2 cellular contexts compared by ENCODE assay signal in the genomic region with DNA sequence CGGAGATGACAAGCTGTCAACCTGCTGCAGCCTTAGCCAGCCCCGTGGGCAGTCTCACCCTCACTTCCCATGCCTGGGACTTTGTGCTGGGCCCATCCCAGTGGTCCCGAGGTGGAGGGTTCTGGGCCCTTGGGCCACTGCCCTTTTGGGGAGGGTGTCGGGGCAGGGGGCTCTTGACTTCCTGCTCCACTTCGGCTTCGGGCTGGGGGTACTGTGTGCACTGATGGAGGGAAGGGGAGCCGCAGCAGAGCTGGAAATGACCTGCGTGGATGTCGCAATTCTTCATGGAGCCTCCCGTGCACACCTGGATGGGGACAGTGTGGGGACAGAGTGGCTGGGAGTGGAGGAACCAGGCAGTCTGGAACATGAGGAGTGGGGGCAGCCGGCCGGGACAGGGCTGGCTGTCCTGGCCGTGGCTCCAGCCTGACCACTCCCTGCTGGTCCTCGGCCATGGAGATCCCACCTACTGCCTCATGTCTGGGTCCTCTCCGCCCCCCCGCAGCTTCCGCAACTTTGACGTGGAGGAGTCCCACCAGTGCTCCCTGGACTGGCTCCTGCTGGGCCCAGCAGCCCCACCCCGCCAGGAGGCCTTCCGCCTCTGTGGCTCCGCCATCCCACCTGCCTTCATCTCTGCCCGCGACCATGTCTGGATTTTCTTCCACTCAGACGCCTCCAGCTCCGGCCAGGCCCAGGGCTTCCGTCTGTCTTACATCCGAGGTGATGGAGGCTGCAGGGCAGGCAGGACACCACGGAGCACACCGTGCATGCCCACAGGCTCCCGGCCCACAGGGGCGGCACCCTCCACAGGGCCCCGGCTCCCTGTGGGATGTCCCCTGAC.
TF ChIP-seq lines count a peak whose summit lies in the region.

No MANE protein-coding gene starts in this region.

TF ChIP-seq in IMR-90, 13 proteins besides CTCF, POLR2A, EP300 and RAD21:
- TF ChIP-seq ELK1 (IDR thresholded peaks at IDR 0.05; ENCODE audit: borderline replicate concordance, low read depth, low read length) (no peak), CEBPB (IDR thresholded peaks at IDR 0.05; ENCODE audit: low read depth, low read length) (peak; percentile 61), RFX5 (IDR thresholded peaks at IDR 0.05; ENCODE audit: low read depth, low read length) (no peak), MAFK (IDR thresholded peaks at IDR 0.05; ENCODE audit: low read depth, low read length) (no peak), FOS (IDR thresholded peaks at IDR 0.05; ENCODE audit: low read depth, low read length) (no peak)

TF ChIP-seq in HepG2, 621 proteins besides CTCF, POLR2A, EP300 and RAD21:
- TF ChIP-seq PHB2 (IDR thresholded peaks at IDR 0.05; ENCODE audit: partially characterized antibody) (no peak), ZNF263 (CRISPR knock-in tag; IDR thresholded peaks at IDR 0.05) (peak; percentile 65; the same call in 1 of the 2 replicates), ZNF652 (CRISPR knock-in tag; IDR thresholded peaks at IDR 0.05; ENCODE audit: borderline replicate concordance, low read depth) (no peak), ZNF7 (CRISPR knock-in tag; IDR thresholded peaks at IDR 0.05) (no peak), CEBPB (IDR thresholded peaks at IDR 0.05; ENCODE audit: borderline replicate concordance, low read depth, low read length) (peak; percentile 86), ZNF510 (CRISPR knock-in tag; IDR thresholded peaks at IDR 0.05; ENCODE audit: low read depth) (no peak), FOXK2 (IDR thresholded peaks at IDR 0.05) (no peak), KLF6 (CRISPR knock-in tag; IDR thresholded peaks at IDR 0.05) (no peak), TEAD3 (CRISPR knock-in tag; optimal IDR thresholded peaks at IDR 0.05; ENCODE audit: borderline replicate concordance) (no peak), ZNF275 (CRISPR knock-in tag; IDR thresholded peaks at IDR 0.05; ENCODE audit: borderline replicate concordance) (no peak), ZNF558 (CRISPR knock-in tag; IDR thresholded peaks at IDR 0.05; ENCODE audit: borderline replicate concordance) (no peak), MXD4 (CRISPR knock-in tag; IDR thresholded peaks at IDR 0.05) (no peak), SRF (IDR thresholded peaks at IDR 0.05; ENCODE audit: low read depth, low read length) (no peak), E2F2 (CRISPR knock-in tag; IDR thresholded peaks at IDR 0.05; ENCODE audit: borderline replicate concordance) (no peak), RBFOX2 (IDR thresholded peaks at IDR 0.05; ENCODE audit: low read depth, low read length) (peak; percentile 41; the same call in 1 of the 2 replicates), ZNF512B (CRISPR knock-in tag; IDR thresholded peaks at IDR 0.05; ENCODE audit: borderline replicate concordance) (no peak), ZNF253 (CRISPR knock-in tag; IDR thresholded peaks at IDR 0.05; ENCODE audit: borderline replicate concordance) (no peak)
- TF ChIP-seq, protein P1, sequence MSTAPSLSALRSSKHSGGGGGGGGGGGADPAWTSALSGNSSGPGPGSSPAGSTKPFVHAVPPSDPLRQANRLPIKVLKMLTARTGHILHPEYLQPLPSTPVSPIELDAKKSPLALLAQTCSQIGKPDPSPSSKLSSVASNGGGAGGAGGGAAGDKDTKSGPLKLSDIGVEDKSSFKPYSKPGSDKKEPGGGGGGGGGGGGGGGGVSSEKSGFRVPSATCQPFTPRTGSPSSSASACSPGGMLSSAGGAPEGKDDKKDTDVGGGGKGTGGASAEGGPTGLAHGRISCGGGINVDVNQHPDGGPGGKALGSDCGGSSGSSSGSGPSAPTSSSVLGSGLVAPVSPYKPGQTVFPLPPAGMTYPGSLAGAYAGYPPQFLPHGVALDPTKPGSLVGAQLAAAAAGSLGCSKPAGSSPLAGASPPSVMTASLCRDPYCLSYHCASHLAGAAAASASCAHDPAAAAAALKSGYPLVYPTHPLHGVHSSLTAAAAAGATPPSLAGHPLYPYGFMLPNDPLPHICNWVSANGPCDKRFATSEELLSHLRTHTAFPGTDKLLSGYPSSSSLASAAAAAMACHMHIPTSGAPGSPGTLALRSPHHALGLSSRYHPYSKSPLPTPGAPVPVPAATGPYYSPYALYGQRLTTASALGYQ (CRISPR knock-in tag; IDR thresholded peaks at IDR 0.05) = no peak
- TF ChIP-seq, protein P2, sequence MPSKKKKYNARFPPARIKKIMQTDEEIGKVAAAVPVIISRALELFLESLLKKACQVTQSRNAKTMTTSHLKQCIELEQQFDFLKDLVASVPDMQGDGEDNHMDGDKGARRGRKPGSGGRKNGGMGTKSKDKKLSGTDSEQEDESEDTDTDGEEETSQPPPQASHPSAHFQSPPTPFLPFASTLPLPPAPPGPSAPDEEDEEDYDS (CRISPR knock-in tag; IDR thresholded peaks at IDR 0.05) = no peak
